13 cellular contexts compared by ENCODE assay signal in genomic region chr22:50740714-50741113, GRCh38. TPM values are rescaled to one million over a fixed set of nuclear protein-coding genes. Genes with fewer than 3 reads are reported as not detected.
A peak's percentile ranks its signal among the peaks of the same experiment; 100 is the strongest.
DNase-seq lines count a peak whose midpoint lies in the region; FAIRE-seq and TF ChIP-seq lines count a peak whose summit lies in the region.
"Not testable (repeated sequence)": the region's sequence is repeated elsewhere in the genome, so short reads cannot be mapped to it uniquely, and the experiment has no call there.
"Had no signal": no experiment of that assay in that cellular context is flagged by ENCODE, and none has a peak within 500 bp of the region (broad histone marks: within the 10 kb centered on the region; RNA-seq: fewer than 3 reads in every experiment).

No MANE protein-coding gene starts in this region.

- H2AK5ac ChIP-seq in H1 (ENCODE audit: low read depth, low read length): not testable (repeated sequence)

- not testable (repeated sequence) for H4K91ac ChIP-seq in H1 (replicated peaks; ENCODE audit: insufficient read length, low read length)

- H3K23ac ChIP-seq in H1 (ENCODE audit: insufficient read length): not testable (repeated sequence)

- TF ChIP-seq RAD21 in H1 (IDR thresholded peaks at IDR 0.05 in 1 of 2, conservative IDR thresholded peaks at IDR 0.05 in 1 of 2; ENCODE audit: low read depth in 2 of 2, low read length in 2 of 2): not testable (repeated sequence)

- not testable (repeated sequence) for H3K4ac ChIP-seq in H1 (replicated peaks; ENCODE audit: insufficient read length, low read depth, low read length)

- TF ChIP-seq POLR2A in H1 (IDR thresholded peaks at IDR 0.05; ENCODE audit: control extremely low read depth in 1 of 2, low read depth in 2 of 2, low read length in 2 of 2): not testable (repeated sequence)

- not testable (repeated sequence) for H3K23me2 ChIP-seq in H1 (ENCODE audit: low read depth, low read length)

- peak; percentile 67 for FAIRE-seq in astrocyte (lab: Jason Lieb, UNC)
- FAIRE-seq in H1 (lab: Jason Lieb, UNC): peak; percentile 42

- not testable (repeated sequence) for H3K27me3 ChIP-seq in BLaER1
- H3K27me3 ChIP-seq in astrocyte (ENCODE audit: insufficient read depth, low read length): peaks cover 15% of the 10 kb centered on the region
- H3K27me3 ChIP-seq in H1 (replicated peaks in 1 of 4; ENCODE audit: control insufficient read depth in 3 of 4, extremely low read depth in 1 of 4, insufficient read depth in 3 of 4, low read length in 3 of 4): peaks cover 0 to 40% (median 33%) of the 10 kb centered on the region in 4 experiments; a peak in 6 of 7 replicates

- H3K79me2 ChIP-seq in astrocyte (ENCODE audit: insufficient read depth, low read length); H1 (ENCODE audit: control insufficient read depth in 1 of 2, insufficient read depth in 2 of 2, low read length in 2 of 2): not testable (repeated sequence)

- H3K36me3 Mint-ChIP-seq in activated CD4-positive, alpha-beta memory T cell treated with anti-CD3 and anti-CD28 coated beads, Interleukin-2, amount 10 ng/mL, durations not matched to agents 7 days and 5 days (ENCODE audit: low read depth); astrocyte (ENCODE audit: low read depth, unreplicated experiment): not testable (repeated sequence)

- H3K4me1 Mint-ChIP-seq in activated CD4-positive, alpha-beta memory T cell treated with anti-CD3 and anti-CD28 coated beads, Interleukin-2, amount 10 ng/mL, durations not matched to agents 7 days and 5 days; astrocyte (ENCODE audit: low read depth, unreplicated experiment): not testable (repeated sequence)

- not testable (repeated sequence) for H2BK12ac ChIP-seq in H1 (ENCODE audit: low read depth, low read length)

- not testable (repeated sequence) for H3K4me3 Mint-ChIP-seq in activated CD4-positive, alpha-beta memory T cell treated with anti-CD3 and anti-CD28 coated beads, Interleukin-2, amount 10 ng/mL, durations not matched to agents 7 days and 5 days; astrocyte (ENCODE audit: unreplicated experiment)

- TF ChIP-seq CTCF in HEK293 (tag by site-specific recombination; IDR thresholded peaks at IDR 0.05); astrocyte (IDR thresholded peaks at IDR 0.05; ENCODE audit: insufficient read depth, low read depth, low read length); H1 (IDR thresholded peaks at IDR 0.05; ENCODE audit: control extremely low read depth in 1 of 3, insufficient read depth in 1 of 3, low read depth in 1 of 3, low read length in 3 of 3): not testable (repeated sequence)

- H3K18ac ChIP-seq in H1 (ENCODE audit: extremely low read depth, low read length): not testable (repeated sequence)

- H3K9me3 ChIP-seq in BLaER1; HEK293 (ENCODE audit: control insufficient read depth, insufficient read depth, low read depth, low read length); astrocyte (ENCODE audit: insufficient read depth, low read depth, low read length); H1 (ENCODE audit: insufficient read depth in 2 of 2, low read depth in 1 of 2, low read length in 1 of 2): not testable (repeated sequence)

- not testable (repeated sequence) for H2BK20ac ChIP-seq in H1 (ENCODE audit: low read length)

- CTCF ChIA-PET in HEK293 (lab: Yijun Ruan, JAX); activated CD4-positive, alpha-beta memory T cell treated with anti-CD3 and anti-CD28 coated beads, Interleukin-2, amount 10 ng/mL, durations not matched to agents 7 days and 5 days (lab: Charles Lee): not testable (repeated sequence)
- CTCF ChIA-PET in H1 (lab: Charles Lee; ENCODE audit: partially characterized antibody): interaction anchor here (1.2 to 1.7 kb wide), 3 partner anchors 8 to 34 kb away, joined by 3 to 4 read pairs (median 3); no protein-coding TSS in a partner anchor

- not testable (repeated sequence) for H3K4me3 ChIP-seq in BLaER1; HEK293 (ENCODE audit: low read depth, low read length); astrocyte (ENCODE audit: insufficient read depth, low read depth, low read length); H1 (ENCODE audit: extremely low read depth in 1 of 4, insufficient read depth in 2 of 4, low read depth in 3 of 4, low read length in 4 of 4)

- H3K4me1 ChIP-seq in BLaER1: peaks cover 24% of the 10 kb centered on the region
- H3K4me1 ChIP-seq in HEK293 (ENCODE audit: control insufficient read depth, insufficient read depth, low read length); astrocyte (ENCODE audit: insufficient read depth, low read length); H1 (replicated peaks in 1 of 4; ENCODE audit: control insufficient read depth in 3 of 4, insufficient read depth in 4 of 4, low read length in 3 of 4): not testable (repeated sequence)

- not testable (repeated sequence) for H2AFZ ChIP-seq in astrocyte (ENCODE audit: low read depth, low read length); H1 (ENCODE audit: low read length)

- TF ChIP-seq EP300 in H1 (IDR thresholded peaks at IDR 0.05; ENCODE audit: borderline replicate concordance in 1 of 2, low read depth in 2 of 2, low read length in 2 of 2): not testable (repeated sequence)

- 86% methylated on average over 5 of the region's 5 CpGs; no CpG with 5 or more reads in 1 of the 2 experiments for WGBS in H1 (ENCODE audit: extremely low coverage in 1 of 2, insufficient coverage in 1 of 2, insufficient read length in 1 of 2, insufficient replicate concordance in 2 of 2, low coverage in 1 of 2, low lambda C conversion rate in 2 of 2, missing lambda C conversion rate in 1 of 2), 2 experiments

- H3K27ac ChIP-seq in BLaER1; HEK293 (ENCODE audit: extremely low read depth, low read depth, low read length); astrocyte (ENCODE audit: low read depth, low read length); H1 (ENCODE audit: low read depth, low read length): not testable (repeated sequence)

- not testable (repeated sequence) for H3K56ac ChIP-seq in H1 (replicated peaks; ENCODE audit: insufficient read length, low read depth, low read length)

- H3K36me3 ChIP-seq in BLaER1; HEK293 (ENCODE audit: control insufficient read depth in 2 of 2, insufficient read depth in 1 of 2, low read length in 2 of 2); astrocyte (ENCODE audit: insufficient read depth, low read length); H1 (ENCODE audit: control insufficient read depth in 2 of 4, insufficient read depth in 4 of 4, low read length in 3 of 4): not testable (repeated sequence)

- H2BK5ac ChIP-seq in H1 (ENCODE audit: low read depth, low read length): not testable (repeated sequence)

- H3K27me3 Mint-ChIP-seq in activated CD4-positive, alpha-beta memory T cell treated with anti-CD3 and anti-CD28 coated beads, Interleukin-2, amount 10 ng/mL, durations not matched to agents 7 days and 5 days: peaks cover 13% of the 10 kb centered on the region
- H3K27me3 Mint-ChIP-seq in astrocyte (ENCODE audit: low read depth, unreplicated experiment): peaks cover 65% of the 10 kb centered on the region

- H3K14ac ChIP-seq in H1 (ENCODE audit: insufficient read length): not testable (repeated sequence)

- H2BK15ac ChIP-seq in H1 (ENCODE audit: low read length): not testable (repeated sequence)

- POLR2A ChIA-PET in HEK293 (lab: Yijun Ruan, JAX); activated CD4-positive, alpha-beta memory T cell treated with anti-CD3 and anti-CD28 coated beads, Interleukin-2, amount 10 ng/mL, durations not matched to agents 7 days and 5 days (lab: Charles Lee); H1 (lab: Charles Lee; ENCODE audit: partially characterized antibody): not testable (repeated sequence)

- peak overlapping the region; percentile 81 for H3K4me2 ChIP-seq in BLaER1
- not testable (repeated sequence) for H3K4me2 ChIP-seq in astrocyte (ENCODE audit: low read length); H1 (ENCODE audit: insufficient read depth in 1 of 2, low read depth in 2 of 2, low read length in 2 of 2)

- not testable (repeated sequence) for H2BK120ac ChIP-seq in H1 (replicated peaks; ENCODE audit: low read depth, low read length)

- H3K79me1 ChIP-seq in H1 (ENCODE audit: low read depth, low read length): not testable (repeated sequence)

- H3K9me3 Mint-ChIP-seq in activated CD4-positive, alpha-beta memory T cell treated with anti-CD3 and anti-CD28 coated beads, Interleukin-2, amount 10 ng/mL, durations not matched to agents 7 days and 5 days; astrocyte (ENCODE audit: unreplicated experiment): not testable (repeated sequence)

- peak; percentile 4 for DNase-seq in activated CD4-positive, alpha-beta memory T cell treated with anti-CD3 and anti-CD28 coated beads, Interleukin-2, amount 10 ng/mL, durations not matched to agents 7 days and 5 days
- DNase-seq in astrocyte (ENCODE audit: low read depth); H1 (ENCODE audit: low read depth in 1 of 2, low spot score in 2 of 2): not testable (repeated sequence)
- DNase-seq in islet precursor cell: peak; percentile 21
- peak; percentile 8 for DNase-seq in stimulated activated CD8-positive, alpha-beta memory T cell treated with anti-CD3 and anti-CD28 coated beads, Interleukin-4, amount 100 ng/mL, for 48 hours

- H3K27ac Mint-ChIP-seq in activated CD4-positive, alpha-beta memory T cell treated with anti-CD3 and anti-CD28 coated beads, Interleukin-2, amount 10 ng/mL, durations not matched to agents 7 days and 5 days; astrocyte (ENCODE audit: unreplicated experiment): not testable (repeated sequence)

- H4K20me1 ChIP-seq in BLaER1: peaks cover 15% of the 10 kb centered on the region; the same call in 1 of the 2 replicates
- not testable (repeated sequence) for H4K20me1 ChIP-seq in astrocyte (ENCODE audit: insufficient read depth, low read length); H1 (replicated peaks in 1 of 2; ENCODE audit: control insufficient read depth in 1 of 2, insufficient read depth in 2 of 2, low read length in 2 of 2)

- not testable (repeated sequence) for H4K5ac ChIP-seq in H1 (ENCODE audit: insufficient read length, low read depth, low read length)

- not testable (repeated sequence) for H3K9ac ChIP-seq in BLaER1; astrocyte (ENCODE audit: low read length); H1 (replicated peaks in 1 of 4; ENCODE audit: extremely low read depth in 1 of 4, low read depth in 3 of 4, low read length in 3 of 4)

- H4K8ac ChIP-seq in H1 (ENCODE audit: extremely low read depth, insufficient read depth, low read length): not testable (repeated sequence)

RNA-seq across cellular contexts. Expression of gene ACR, which starts 2.7 kb away (rescaled TPM):
- total RNA-seq in activated CD4-positive, alpha-beta memory T cell treated with anti-CD3 and anti-CD28 coated beads, Interleukin-2, amount 10 ng/mL, durations not matched to agents 7 days and 5 days: not detected
- total RNA-seq in astrocyte: not detected in 2 replicates
- 0.56 TPM in 1 of 2 replicates, not detected in the other for total RNA-seq in H1 (2021; fragmentation: NEBNext Ultra II Directional; extraction: Animal tissue kit (Norgen Biotek cat#: 25700))
- 0.05 TPM in 1 of 2 replicates, not detected in the other for polyA plus RNA-seq in H1 (2011; rRNA removed)
- polyA plus RNA-seq in H1 (2011; cell fraction: cytosol; rRNA removed): not detected
- 0.73 TPM for polyA plus RNA-seq in H1 (2011; cell fraction: nucleus; rRNA removed)
- polyA plus RNA-seq in H1 (2012, experiment 1 of 2): 0.18 TPM in 1 of 4 replicates, not detected in the others
- not detected for polyA plus RNA-seq in H1 (2012, experiment 2 of 2)
- polyA plus RNA-seq in H1 (2013, experiment 1 of 2): not detected
- not detected for polyA plus RNA-seq in H1 (2013, experiment 2 of 2)
- not detected in 2 replicates for polyA minus RNA-seq in H1 (2011; rRNA and poly(A)+ RNA removed)
- polyA minus RNA-seq in H1 (2011; cell fraction: cytosol; rRNA and poly(A)+ RNA removed): not detected
- not detected for polyA minus RNA-seq in H1 (2011; cell fraction: nucleus; rRNA and poly(A)+ RNA removed)
- total RNA-seq: A673; CD4-positive, alpha-beta T cell; CD8-positive, alpha-beta memory T cell; GM12878; GM23338 had no signal
- polyA plus RNA-seq: CD14-positive monocyte; CD8-positive, alpha-beta memory T cell; GM12878; GM23338 had no signal

RNA-seq across cellular contexts. Expression of gene RABL2B, which starts 42.7 kb away (rescaled TPM):
- 10 to 100 TPM; 16.6 to 20.2 TPM for total RNA-seq in activated CD4-positive, alpha-beta memory T cell treated with anti-CD3 and anti-CD28 coated beads, Interleukin-2, amount 10 ng/mL, durations not matched to agents 7 days and 5 days
- 26.6 and 27.5 TPM in 2 replicates for total RNA-seq in astrocyte
- total RNA-seq in H1 (2021; fragmentation: NEBNext Ultra II Directional; extraction: Animal tissue kit (Norgen Biotek cat#: 25700)): 16.2 and 17.1 TPM in 2 replicates
- polyA plus RNA-seq in H1 (2011; rRNA removed): 26.5 and 26.9 TPM in 2 replicates
- 28.4 TPM for polyA plus RNA-seq in H1 (2011; cell fraction: cytosol; rRNA removed)
- 56.6 TPM for polyA plus RNA-seq in H1 (2011; cell fraction: nucleus; rRNA removed)
- 18.8 to 19.8 TPM (median 18.8 TPM) in 4 replicates for polyA plus RNA-seq in H1 (2012, experiment 1 of 2)
- 13.3 TPM for polyA plus RNA-seq in H1 (2012, experiment 2 of 2)
- polyA plus RNA-seq in H1 (2013, experiment 1 of 2): 15.5 TPM
- 13.3 TPM for polyA plus RNA-seq in H1 (2013, experiment 2 of 2)
- polyA minus RNA-seq in H1 (2011; rRNA and poly(A)+ RNA removed): 24.8 and 28.0 TPM in 2 replicates
- 10.6 TPM for polyA minus RNA-seq in H1 (2011; cell fraction: cytosol; rRNA and poly(A)+ RNA removed)
- 13.2 TPM for polyA minus RNA-seq in H1 (2011; cell fraction: nucleus; rRNA and poly(A)+ RNA removed)
